In the genomic region with DNA sequence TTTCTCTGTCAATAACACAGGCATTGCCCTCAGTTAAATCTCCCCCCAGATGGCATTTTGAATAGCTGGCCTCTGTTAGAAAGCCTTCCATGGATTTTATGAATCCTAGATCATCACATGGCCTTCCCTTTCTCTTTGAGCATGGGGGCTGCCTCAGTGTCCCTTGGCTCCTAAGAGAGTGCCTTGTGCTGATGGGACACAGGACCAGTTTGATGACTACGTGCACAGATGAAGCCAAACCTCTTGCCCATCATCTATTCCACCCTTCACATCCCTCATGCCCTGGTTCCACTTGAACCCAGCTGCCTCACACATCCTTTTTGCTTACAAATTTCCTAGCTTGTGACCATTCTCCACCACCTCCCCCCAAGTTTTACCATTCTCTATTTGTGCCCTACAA, we compare ENCODE assay signal across 3 cellular contexts.
TF ChIP-seq lines count a peak whose summit lies in the region.

No MANE protein-coding gene starts in this region.

TF ChIP-seq in HepG2, 621 proteins besides CTCF, POLR2A, EP300 and RAD21:
- TF ChIP-seq SMAD1 (CRISPR knock-in tag; IDR thresholded peaks at IDR 0.05; ENCODE audit: borderline replicate concordance, low read depth) (no peak), POLR2G (IDR thresholded peaks at IDR 0.05; ENCODE audit: low read depth, low read length) (peak; percentile 48), POLR2AphosphoS2 (IDR thresholded peaks at IDR 0.05; ENCODE audit: low read depth, low read length) (0 out of 2 replicates have a peak, but pooled peaks have one; percentile 30), RBM22 (optimal IDR thresholded peaks at IDR 0.05; ENCODE audit: low read length) (peak; percentile 97), SSRP1 (CRISPR knock-in tag; IDR thresholded peaks at IDR 0.05) (peak; percentile 95), ZNF224 (CRISPR knock-in tag; IDR thresholded peaks at IDR 0.05) (no peak)
- TF ChIP-seq, protein P1, sequence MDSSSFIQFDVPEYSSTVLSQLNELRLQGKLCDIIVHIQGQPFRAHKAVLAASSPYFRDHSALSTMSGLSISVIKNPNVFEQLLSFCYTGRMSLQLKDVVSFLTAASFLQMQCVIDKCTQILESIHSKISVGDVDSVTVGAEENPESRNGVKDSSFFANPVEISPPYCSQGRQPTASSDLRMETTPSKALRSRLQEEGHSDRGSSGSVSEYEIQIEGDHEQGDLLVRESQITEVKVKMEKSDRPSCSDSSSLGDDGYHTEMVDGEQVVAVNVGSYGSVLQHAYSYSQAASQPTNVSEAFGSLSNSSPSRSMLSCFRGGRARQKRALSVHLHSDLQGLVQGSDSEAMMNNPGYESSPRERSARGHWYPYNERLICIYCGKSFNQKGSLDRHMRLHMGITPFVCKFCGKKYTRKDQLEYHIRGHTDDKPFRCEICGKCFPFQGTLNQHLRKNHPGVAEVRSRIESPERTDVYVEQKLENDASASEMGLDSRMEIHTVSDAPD (CRISPR knock-in tag; IDR thresholded peaks at IDR 0.05), result no peak
TF ChIP-seq in HepG2: peak in this region for 4.

TF ChIP-seq in WTC11, 78 proteins besides CTCF, POLR2A, EP300 and RAD21:
- TF ChIP-seq ATF1 (CRISPR knock-in tag; IDR thresholded peaks at IDR 0.05), result no peak
- TF ChIP-seq, protein P2, sequence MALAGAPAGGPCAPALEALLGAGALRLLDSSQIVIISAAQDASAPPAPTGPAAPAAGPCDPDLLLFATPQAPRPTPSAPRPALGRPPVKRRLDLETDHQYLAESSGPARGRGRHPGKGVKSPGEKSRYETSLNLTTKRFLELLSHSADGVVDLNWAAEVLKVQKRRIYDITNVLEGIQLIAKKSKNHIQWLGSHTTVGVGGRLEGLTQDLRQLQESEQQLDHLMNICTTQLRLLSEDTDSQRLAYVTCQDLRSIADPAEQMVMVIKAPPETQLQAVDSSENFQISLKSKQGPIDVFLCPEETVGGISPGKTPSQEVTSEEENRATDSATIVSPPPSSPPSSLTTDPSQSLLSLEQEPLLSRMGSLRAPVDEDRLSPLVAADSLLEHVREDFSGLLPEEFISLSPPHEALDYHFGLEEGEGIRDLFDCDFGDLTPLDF (CRISPR knock-in tag; IDR thresholded peaks at IDR 0.05), result no peak
- no peak for TF ChIP-seq RORB (CRISPR knock-in tag; IDR thresholded peaks at IDR 0.05)
- no peak for TF ChIP-seq FOXP1 (CRISPR knock-in tag; IDR thresholded peaks at IDR 0.05; ENCODE audit: borderline replicate concordance)
- TF ChIP-seq, protein P3, sequence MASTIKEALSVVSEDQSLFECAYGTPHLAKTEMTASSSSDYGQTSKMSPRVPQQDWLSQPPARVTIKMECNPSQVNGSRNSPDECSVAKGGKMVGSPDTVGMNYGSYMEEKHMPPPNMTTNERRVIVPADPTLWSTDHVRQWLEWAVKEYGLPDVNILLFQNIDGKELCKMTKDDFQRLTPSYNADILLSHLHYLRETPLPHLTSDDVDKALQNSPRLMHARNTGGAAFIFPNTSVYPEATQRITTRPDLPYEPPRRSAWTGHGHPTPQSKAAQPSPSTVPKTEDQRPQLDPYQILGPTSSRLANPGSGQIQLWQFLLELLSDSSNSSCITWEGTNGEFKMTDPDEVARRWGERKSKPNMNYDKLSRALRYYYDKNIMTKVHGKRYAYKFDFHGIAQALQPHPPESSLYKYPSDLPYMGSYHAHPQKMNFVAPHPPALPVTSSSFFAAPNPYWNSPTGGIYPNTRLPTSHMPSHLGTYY (CRISPR knock-in tag; IDR thresholded peaks at IDR 0.05), result no peak
- no peak for TF ChIP-seq FOXJ3 (CRISPR knock-in tag; IDR thresholded peaks at IDR 0.05; ENCODE audit: borderline replicate concordance)
- TF ChIP-seq GTF2I (CRISPR knock-in tag; conservative IDR thresholded peaks at IDR 0.05), result no peak
- no peak for TF ChIP-seq FOXK1 (CRISPR knock-in tag; IDR thresholded peaks at IDR 0.05)
- TF ChIP-seq NFE2L1 (CRISPR knock-in tag; IDR thresholded peaks at IDR 0.05), result no peak

TF ChIP-seq in H1, 55 proteins besides CTCF, POLR2A, EP300 and RAD21:
- TF ChIP-seq TEAD4 (IDR thresholded peaks at IDR 0.05; ENCODE audit: low read depth, low read length), result no peak
- TF ChIP-seq, protein P4, sequence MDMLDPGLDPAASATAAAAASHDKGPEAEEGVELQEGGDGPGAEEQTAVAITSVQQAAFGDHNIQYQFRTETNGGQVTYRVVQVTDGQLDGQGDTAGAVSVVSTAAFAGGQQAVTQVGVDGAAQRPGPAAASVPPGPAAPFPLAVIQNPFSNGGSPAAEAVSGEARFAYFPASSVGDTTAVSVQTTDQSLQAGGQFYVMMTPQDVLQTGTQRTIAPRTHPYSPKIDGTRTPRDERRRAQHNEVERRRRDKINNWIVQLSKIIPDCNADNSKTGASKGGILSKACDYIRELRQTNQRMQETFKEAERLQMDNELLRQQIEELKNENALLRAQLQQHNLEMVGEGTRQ (IDR thresholded peaks at IDR 0.05; ENCODE audit: low read length), result no peak
- TF ChIP-seq, protein P5, sequence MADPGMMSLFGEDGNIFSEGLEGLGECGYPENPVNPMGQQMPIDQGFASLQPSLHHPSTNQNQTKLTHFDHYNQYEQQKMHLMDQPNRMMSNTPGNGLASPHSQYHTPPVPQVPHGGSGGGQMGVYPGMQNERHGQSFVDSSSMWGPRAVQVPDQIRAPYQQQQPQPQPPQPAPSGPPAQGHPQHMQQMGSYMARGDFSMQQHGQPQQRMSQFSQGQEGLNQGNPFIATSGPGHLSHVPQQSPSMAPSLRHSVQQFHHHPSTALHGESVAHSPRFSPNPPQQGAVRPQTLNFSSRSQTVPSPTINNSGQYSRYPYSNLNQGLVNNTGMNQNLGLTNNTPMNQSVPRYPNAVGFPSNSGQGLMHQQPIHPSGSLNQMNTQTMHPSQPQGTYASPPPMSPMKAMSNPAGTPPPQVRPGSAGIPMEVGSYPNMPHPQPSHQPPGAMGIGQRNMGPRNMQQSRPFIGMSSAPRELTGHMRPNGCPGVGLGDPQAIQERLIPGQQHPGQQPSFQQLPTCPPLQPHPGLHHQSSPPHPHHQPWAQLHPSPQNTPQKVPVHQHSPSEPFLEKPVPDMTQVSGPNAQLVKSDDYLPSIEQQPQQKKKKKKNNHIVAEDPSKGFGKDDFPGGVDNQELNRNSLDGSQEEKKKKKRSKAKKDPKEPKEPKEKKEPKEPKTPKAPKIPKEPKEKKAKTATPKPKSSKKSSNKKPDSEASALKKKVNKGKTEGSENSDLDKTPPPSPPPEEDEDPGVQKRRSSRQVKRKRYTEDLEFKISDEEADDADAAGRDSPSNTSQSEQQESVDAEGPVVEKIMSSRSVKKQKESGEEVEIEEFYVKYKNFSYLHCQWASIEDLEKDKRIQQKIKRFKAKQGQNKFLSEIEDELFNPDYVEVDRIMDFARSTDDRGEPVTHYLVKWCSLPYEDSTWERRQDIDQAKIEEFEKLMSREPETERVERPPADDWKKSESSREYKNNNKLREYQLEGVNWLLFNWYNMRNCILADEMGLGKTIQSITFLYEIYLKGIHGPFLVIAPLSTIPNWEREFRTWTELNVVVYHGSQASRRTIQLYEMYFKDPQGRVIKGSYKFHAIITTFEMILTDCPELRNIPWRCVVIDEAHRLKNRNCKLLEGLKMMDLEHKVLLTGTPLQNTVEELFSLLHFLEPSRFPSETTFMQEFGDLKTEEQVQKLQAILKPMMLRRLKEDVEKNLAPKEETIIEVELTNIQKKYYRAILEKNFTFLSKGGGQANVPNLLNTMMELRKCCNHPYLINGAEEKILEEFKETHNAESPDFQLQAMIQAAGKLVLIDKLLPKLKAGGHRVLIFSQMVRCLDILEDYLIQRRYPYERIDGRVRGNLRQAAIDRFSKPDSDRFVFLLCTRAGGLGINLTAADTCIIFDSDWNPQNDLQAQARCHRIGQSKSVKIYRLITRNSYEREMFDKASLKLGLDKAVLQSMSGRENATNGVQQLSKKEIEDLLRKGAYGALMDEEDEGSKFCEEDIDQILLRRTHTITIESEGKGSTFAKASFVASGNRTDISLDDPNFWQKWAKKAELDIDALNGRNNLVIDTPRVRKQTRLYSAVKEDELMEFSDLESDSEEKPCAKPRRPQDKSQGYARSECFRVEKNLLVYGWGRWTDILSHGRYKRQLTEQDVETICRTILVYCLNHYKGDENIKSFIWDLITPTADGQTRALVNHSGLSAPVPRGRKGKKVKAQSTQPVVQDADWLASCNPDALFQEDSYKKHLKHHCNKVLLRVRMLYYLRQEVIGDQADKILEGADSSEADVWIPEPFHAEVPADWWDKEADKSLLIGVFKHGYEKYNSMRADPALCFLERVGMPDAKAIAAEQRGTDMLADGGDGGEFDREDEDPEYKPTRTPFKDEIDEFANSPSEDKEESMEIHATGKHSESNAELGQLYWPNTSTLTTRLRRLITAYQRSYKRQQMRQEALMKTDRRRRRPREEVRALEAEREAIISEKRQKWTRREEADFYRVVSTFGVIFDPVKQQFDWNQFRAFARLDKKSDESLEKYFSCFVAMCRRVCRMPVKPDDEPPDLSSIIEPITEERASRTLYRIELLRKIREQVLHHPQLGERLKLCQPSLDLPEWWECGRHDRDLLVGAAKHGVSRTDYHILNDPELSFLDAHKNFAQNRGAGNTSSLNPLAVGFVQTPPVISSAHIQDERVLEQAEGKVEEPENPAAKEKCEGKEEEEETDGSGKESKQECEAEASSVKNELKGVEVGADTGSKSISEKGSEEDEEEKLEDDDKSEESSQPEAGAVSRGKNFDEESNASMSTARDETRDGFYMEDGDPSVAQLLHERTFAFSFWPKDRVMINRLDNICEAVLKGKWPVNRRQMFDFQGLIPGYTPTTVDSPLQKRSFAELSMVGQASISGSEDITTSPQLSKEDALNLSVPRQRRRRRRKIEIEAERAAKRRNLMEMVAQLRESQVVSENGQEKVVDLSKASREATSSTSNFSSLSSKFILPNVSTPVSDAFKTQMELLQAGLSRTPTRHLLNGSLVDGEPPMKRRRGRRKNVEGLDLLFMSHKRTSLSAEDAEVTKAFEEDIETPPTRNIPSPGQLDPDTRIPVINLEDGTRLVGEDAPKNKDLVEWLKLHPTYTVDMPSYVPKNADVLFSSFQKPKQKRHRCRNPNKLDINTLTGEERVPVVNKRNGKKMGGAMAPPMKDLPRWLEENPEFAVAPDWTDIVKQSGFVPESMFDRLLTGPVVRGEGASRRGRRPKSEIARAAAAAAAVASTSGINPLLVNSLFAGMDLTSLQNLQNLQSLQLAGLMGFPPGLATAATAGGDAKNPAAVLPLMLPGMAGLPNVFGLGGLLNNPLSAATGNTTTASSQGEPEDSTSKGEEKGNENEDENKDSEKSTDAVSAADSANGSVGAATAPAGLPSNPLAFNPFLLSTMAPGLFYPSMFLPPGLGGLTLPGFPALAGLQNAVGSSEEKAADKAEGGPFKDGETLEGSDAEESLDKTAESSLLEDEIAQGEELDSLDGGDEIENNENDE (IDR thresholded peaks at IDR 0.05; ENCODE audit: insufficient replicate concordance, low read length), result no peak
